13 cellular contexts compared by ENCODE assay signal in the genomic region with DNA sequence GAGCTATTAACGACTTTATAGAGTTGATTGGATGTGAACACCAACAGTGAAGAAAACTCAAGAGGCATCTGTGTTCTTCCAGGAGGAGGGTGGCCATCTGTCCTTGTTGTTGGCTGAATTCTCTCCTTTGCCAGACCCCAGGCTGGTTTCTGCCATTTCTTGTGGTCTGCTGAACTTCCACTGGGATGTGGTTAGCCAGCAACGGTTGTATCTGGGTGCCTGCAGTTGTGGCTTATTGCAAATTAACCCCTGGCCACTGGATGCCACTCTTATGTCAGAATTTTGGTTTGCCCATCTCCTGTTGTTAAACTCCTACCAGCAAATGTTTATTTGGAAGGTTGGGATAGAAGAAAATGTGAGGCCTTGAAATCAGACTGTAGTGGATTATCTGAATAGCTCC.
DNase-seq lines count a peak whose midpoint lies in the region; ATAC-seq and TF ChIP-seq lines count a peak whose summit lies in the region.
"Had no signal": no experiment of that assay in that cellular context is flagged by ENCODE, and none has a peak within 500 bp of the region (broad histone marks: within the 10 kb centered on the region; RNA-seq: fewer than 3 reads in every experiment).

No MANE protein-coding gene starts in this region.

- no peaks in the 10 kb centered on the region for H3K27me3 ChIP-seq in foreskin keratinocyte
- H3K27me3 ChIP-seq: cardiac muscle cell had no signal

- peak; percentile 72 for DNase-seq in GF-D8 (lab: John Stamatoyannopoulos, UW)
- DNase-seq in LHCN-M2 (ENCODE audit: low read depth), result peak; percentile 12
- peak; percentile 1 for DNase-seq in SK-MEL-5 (ENCODE audit: low read depth, low spot score)
- no peak for DNase-seq in foreskin keratinocyte
- no peak for DNase-seq in D341Med (ENCODE audit: low spot score)
- no peak for DNase-seq in mucosa of gallbladder (ENCODE audit: low spot score)
- DNase-seq: effector CD8-positive, alpha-beta T cell; kidney; mammary epithelial cell had no signal

- TF ChIP-seq CTCF in foreskin keratinocyte (conservative IDR thresholded peaks at IDR 0.05), result peak; percentile 20

- in situ Hi-C loops in SK-MEL-5 (cut with HindIII; ENCODE audit: low pct_unique_long_range_greater_than_20kb, low sequenced_read_pairs), result no loop called here

- ATAC-seq in foreskin keratinocyte (no peak), HG02798 (IDR thresholded peaks at IDR 0.05; ENCODE audit: poor library complexity, unreplicated experiment) (no peak)
- ATAC-seq: GM23338 had no signal

- H3K4me1 ChIP-seq in foreskin keratinocyte, result no peaks in the 10 kb centered on the region

- no peak overlapping the region for H3K27ac ChIP-seq in foreskin keratinocyte
- H3K27ac ChIP-seq: cardiac muscle cell, thoracic aorta had no signal

Comparison
In these comparisons a context has a peak if more than half of its experiments do, and no peak if none do; other contexts are left out.
1. DNase-seq: peak in GF-D8 (single experiment), LHCN-M2 (single experiment) and SK-MEL-5 (single experiment); none in foreskin keratinocyte (0 of 2), D341Med (single experiment) and mucosa of gallbladder (single experiment).